In the genomic region with DNA sequence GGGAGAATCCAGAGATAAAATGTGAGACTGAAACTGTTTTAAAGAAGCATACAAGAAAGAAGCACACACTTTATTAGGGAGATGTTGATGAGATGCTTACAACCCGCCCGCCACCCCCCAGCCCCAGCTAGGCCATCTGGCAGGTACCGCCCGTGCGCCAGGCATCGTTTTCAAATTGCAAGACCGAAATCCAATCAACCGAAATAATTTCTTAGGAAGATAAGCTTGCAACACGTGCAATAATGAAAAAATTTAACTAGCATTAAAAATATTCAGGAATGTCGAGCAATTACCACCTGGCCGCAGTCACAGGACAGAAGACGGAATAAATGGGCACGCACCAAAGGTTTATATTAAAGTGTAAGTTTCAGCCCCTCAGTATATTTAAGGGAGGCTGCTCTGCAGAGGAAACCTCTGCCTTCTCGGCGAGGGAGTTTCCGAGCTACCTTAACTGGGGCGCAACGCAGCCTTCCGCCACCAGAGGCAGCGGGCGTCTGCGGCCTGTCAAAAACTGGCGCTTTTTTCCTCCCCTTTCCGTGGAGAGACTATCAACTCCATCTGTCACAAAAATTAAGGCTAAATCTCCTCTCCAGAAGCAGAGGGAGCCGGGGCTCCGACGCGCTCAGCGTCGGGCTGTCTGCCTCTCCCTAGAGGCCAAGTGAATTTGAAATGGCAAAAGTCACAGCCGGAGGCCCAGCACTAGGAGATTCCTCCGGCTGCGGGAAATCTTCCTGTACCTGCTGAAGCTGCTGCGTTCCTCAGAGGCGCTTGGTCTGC, we compare ENCODE assay signal across 8 cellular contexts. TPM values are rescaled to one million over a fixed set of nuclear protein-coding genes. Genes with fewer than 3 reads are reported as not detected.
DNase-seq lines count a peak whose midpoint lies in the region; ATAC-seq and TF ChIP-seq lines count a peak whose summit lies in the region.

No MANE protein-coding gene starts in this region.

- H3K4me1 ChIP-seq in left lung, result peaks cover 4 to 32% of the 10 kb centered on the region in 2 donors

- no peaks in the 10 kb centered on the region for H3K36me3 ChIP-seq in left lung

- H3K9me3 ChIP-seq in left lung, result peaks cover 0 to 2% of the 10 kb centered on the region in 2 donors

- H3K27ac ChIP-seq in left lung, result peak overlapping the region; percentile 83 to 89

- intact Hi-C loops in left lung (cut with DNase I), result no loop called here

- peaks cover 20 to 86% of the 10 kb centered on the region in 2 donors for H3K27me3 ChIP-seq in left lung

- peak; percentile 73 for ATAC-seq in HG02885 (IDR thresholded peaks at IDR 0.05; ENCODE audit: poor library complexity, unreplicated experiment)
- ATAC-seq in left lung, result peak; percentile 81

- DNase-seq in NCI-H146 (lab: John Stamatoyannopoulos, UW) (peak; percentile 13), NCI-H146 treated with DMSO at 0.1 percent for 48 hours (lab: John Stamatoyannopoulos, UW; ENCODE audit: unreplicated experiment) (no peak), NCI-H2171 treated with DMSO at 0.1 percent for 48 hours (lab: John Stamatoyannopoulos, UW) (peak; percentile 97), dedifferentiated amniotic fluid mesenchymal stem cell (ENCODE audit: extremely low spot score) (peak; percentile 80), left lung (peak; percentile 70 to 85)
- DNase-seq in activated CD4-positive, alpha-beta T cell treated with anti-CD3 and anti-CD28 coated beads for 4 hours, result peak; percentile 59 to 64
- peak; percentile 57 for DNase-seq in stimulated activated CD4-positive, alpha-beta T cell treated with anti-CD3 and anti-CD28 coated beads, Interleukin-2, amount 100 ng/mL, for 4 hours (ENCODE audit: low read depth)

- H3K4me3 ChIP-seq in left lung, result peak overlapping the region; percentile 48 to 65

- peak; percentile 84 to 88 for TF ChIP-seq CTCF in left lung (IDR thresholded peaks at IDR 0.05)

RNA-seq across cellular contexts. Expression of a gene that starts 1.0 kb away (rescaled TPM):
- total RNA-seq in left lung, result 10 to 100 TPM in 1 of 2 donors, 1 to 10 TPM in 1; 9.8 to 18.5 TPM
